ENCODE assay signal across 9 cellular contexts in the genomic region with DNA sequence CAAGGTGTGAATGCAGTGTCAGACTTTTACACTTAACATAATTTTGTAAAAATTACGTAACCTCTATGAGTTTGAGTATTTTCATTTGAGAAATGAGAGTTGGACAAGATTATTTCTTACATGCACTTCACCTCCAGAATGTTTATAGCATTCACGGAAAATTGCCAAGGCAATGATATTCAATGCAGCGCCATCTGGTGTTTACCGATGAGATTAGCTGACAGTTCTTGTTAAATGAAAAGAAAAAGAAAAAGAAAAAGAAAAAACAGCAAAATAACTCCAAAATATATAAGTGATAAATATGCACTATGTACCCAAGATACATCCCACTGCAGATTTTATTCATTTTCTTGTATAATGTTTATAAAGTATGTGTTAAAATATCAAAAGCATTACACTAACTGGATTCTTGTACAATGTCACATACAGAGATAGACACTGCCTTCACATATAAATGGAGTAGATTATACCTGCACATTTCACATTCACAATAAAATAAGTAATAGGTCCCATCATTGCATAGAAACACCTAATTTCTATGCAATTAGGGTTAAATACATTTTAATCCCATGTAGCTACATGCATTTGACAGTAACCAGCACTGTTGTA.
DNase-seq lines count a peak whose midpoint lies in the region; ATAC-seq and TF ChIP-seq lines count a peak whose summit lies in the region.
"Had no signal": no experiment of that assay in that cellular context is flagged by ENCODE, and none has a peak within 500 bp of the region (broad histone marks: within the 10 kb centered on the region; RNA-seq: fewer than 3 reads in every experiment).

No MANE protein-coding gene starts in this region.

- WGBS in body of pancreas, 2 donors = 8 to 11% methylated on average over 4 of the region's 4 CpGs
- WGBS in mesendoderm (ENCODE audit: extremely low coverage, insufficient coverage, low lambda C conversion rate) = no CpG with 5 or more reads among the region's 4 CpGs

- TF ChIP-seq CTCF in DND-41 (IDR thresholded peaks at IDR 0.05; ENCODE audit: borderline replicate concordance, extremely low read depth, low read length, poor library complexity, severe bottlenecking) = peak; percentile 73
- TF ChIP-seq CTCF in body of pancreas (IDR thresholded peaks at IDR 0.05) = peak in 6 of 7 experiments; percentile 40 to 53 (median 43)

- DNase-seq in DND-41 (peak; percentile 13), NCI-H2171 treated with DMSO at 0.1 percent for 48 hours (lab: John Stamatoyannopoulos, UW) (peak; percentile 25), body of pancreas (peak in 2 of 4 donors; percentile 15 to 32), mesendoderm (peak; percentile 46)
- DNase-seq: naive B cell had no signal

- H2BK5ac ChIP-seq in mesendoderm (ENCODE audit: low read length) = no peak overlapping the region

- no peak overlapping the region for H2AFZ ChIP-seq in DND-41 (ENCODE audit: low read depth, low read length)

- ATAC-seq in DND-41 (ENCODE audit: insufficient read depth, low read depth) = no peak
- peak; percentile 78 for ATAC-seq in GM21529 (IDR thresholded peaks at IDR 0.05; ENCODE audit: unreplicated experiment)
- ATAC-seq in body of pancreas = no peak
- no peak for ATAC-seq in activated CD4-positive, CD25-positive, alpha-beta regulatory T cell treated with anti-CD3 and anti-CD28 coated beads, Interleukin-2, amount 50 U/mL, for 24 hours
- no peak for ATAC-seq in HG02642 (IDR thresholded peaks at IDR 0.05; ENCODE audit: poor library complexity, unreplicated experiment)
- no peak for ATAC-seq in GM18517 (IDR thresholded peaks at IDR 0.05; ENCODE audit: unreplicated experiment)

- no peak overlapping the region for H3K23ac ChIP-seq in mesendoderm (ENCODE audit: low read length)

- H3K27me3 ChIP-seq in DND-41 (ENCODE audit: insufficient read depth, low read length, poor library complexity) (no peaks in the 10 kb centered on the region), body of pancreas (no peaks in the 10 kb centered on the region), mesendoderm (ENCODE audit: insufficient read depth, low read length, poor library complexity) (no peaks in the 10 kb centered on the region)

- no peak overlapping the region for H3K4ac ChIP-seq in mesendoderm (ENCODE audit: low read depth, low read length)

- H3K18ac ChIP-seq in mesendoderm (ENCODE audit: low read length) = no peak overlapping the region

- H2AK5ac ChIP-seq in mesendoderm (ENCODE audit: low read length) = no peak overlapping the region

- H2BK120ac ChIP-seq in mesendoderm (ENCODE audit: low read depth, low read length) = no peak overlapping the region

- H3K4me2 ChIP-seq in DND-41 (ENCODE audit: insufficient read depth, low read length) (no peak overlapping the region), mesendoderm (ENCODE audit: low read length) (no peak overlapping the region)

- TF ChIP-seq POLR2A in body of pancreas (IDR thresholded peaks at IDR 0.05) = no peak

- H3K9ac ChIP-seq in DND-41 (ENCODE audit: low read depth, low read length) (no peak overlapping the region), mesendoderm (ENCODE audit: low read length) (no peak overlapping the region)

- H3K27ac ChIP-seq in DND-41 (ENCODE audit: low read length) (no peak overlapping the region), body of pancreas (no peak overlapping the region), mesendoderm (ENCODE audit: low read depth, low read length) (no peak overlapping the region)

- no peak overlapping the region for H2BK15ac ChIP-seq in mesendoderm (replicated peaks; ENCODE audit: low read depth)

- H3K79me1 ChIP-seq in mesendoderm (ENCODE audit: low read length) = no peaks in the 10 kb centered on the region

- H3K4me3 ChIP-seq in DND-41 (ENCODE audit: low read depth in 1 of 2, low read length in 2 of 2) = no peak overlapping the region
- H3K4me3 ChIP-seq in body of pancreas = no peak overlapping the region
- H3K4me3 ChIP-seq in mesendoderm (ENCODE audit: low read length) = no peak overlapping the region

- intact Hi-C loops in body of pancreas (cut with DNase I) = no loop called here

- H3K9me3 ChIP-seq in DND-41 (ENCODE audit: insufficient read depth, low read length, severe bottlenecking) = no peaks in the 10 kb centered on the region
- no peaks in the 10 kb centered on the region for H3K9me3 ChIP-seq in body of pancreas

- no peak overlapping the region for H4K5ac ChIP-seq in mesendoderm (ENCODE audit: low read length)

- H3K79me2 ChIP-seq in DND-41 (ENCODE audit: insufficient read depth, low read length) = no peaks in the 10 kb centered on the region
- no peaks in the 10 kb centered on the region for H3K79me2 ChIP-seq in mesendoderm (ENCODE audit: control insufficient read depth, insufficient read depth, low read length)

- H3K56ac ChIP-seq in mesendoderm (ENCODE audit: low read length) = no peak overlapping the region

- H3K36me3 ChIP-seq in DND-41 (ENCODE audit: insufficient read depth, low read length) = no peaks in the 10 kb centered on the region
- no peaks in the 10 kb centered on the region for H3K36me3 ChIP-seq in body of pancreas (replicated peaks in 1 of 2; ENCODE audit: insufficient read depth in 1 of 2, low read depth in 2 of 2)
- H3K36me3 ChIP-seq in mesendoderm (ENCODE audit: control insufficient read depth, insufficient read depth, low read length) = no peaks in the 10 kb centered on the region

- H3K4me1 ChIP-seq in DND-41 (ENCODE audit: insufficient read depth, low read length) (no peaks in the 10 kb centered on the region), body of pancreas (no peaks in the 10 kb centered on the region), mesendoderm (ENCODE audit: control insufficient read depth, low read depth, low read length) (no peaks in the 10 kb centered on the region)

- no peak overlapping the region for H4K8ac ChIP-seq in mesendoderm (ENCODE audit: low read depth, low read length)

- H4K20me1 ChIP-seq in DND-41 (ENCODE audit: insufficient read depth, low read length) = no peaks in the 10 kb centered on the region
